15 cellular contexts compared by ENCODE assay signal in genomic region chr12:34404377-34405285, GRCh38.
DNase-seq lines count a peak whose midpoint lies in the region; TF ChIP-seq lines count a peak whose summit lies in the region.
"Had no signal": no experiment of that assay in that cellular context is flagged by ENCODE, and none has a peak within 500 bp of the region (broad histone marks: within the 10 kb centered on the region; RNA-seq: fewer than 3 reads in every experiment).

No MANE protein-coding gene starts in this region.

- no TSS peak for BruUV-seq in Calu3 (replicated peaks; lab: Mats Ljungman, UMichigan)

- peaks cover 21% of the 10 kb centered on the region for H3K9me3 Mint-ChIP-seq in Calu3 (ENCODE audit: low read depth, unreplicated experiment)

- H3K4me3 Mint-ChIP-seq in Calu3 (ENCODE audit: low read depth, unreplicated experiment), result no peak overlapping the region
- H3K4me3 Mint-ChIP-seq: HFFc6; T-helper 1 cell treated with Interleukin-12 subunit alpha and Interleukin-12 subunit beta and Interleukin-4 antibody, amounts not matched to agents 30 μg/mL and 1 μg/mL, for 36 hours had no signal

- TF ChIP-seq CTCF in Calu3 (IDR thresholded peaks at IDR 0.05; ENCODE audit: unreplicated experiment), result no peak

- H3K27me3 Mint-ChIP-seq in Calu3 (ENCODE audit: unreplicated experiment), result no peaks in the 10 kb centered on the region

- peaks cover 5% of the 10 kb centered on the region for H3K36me3 Mint-ChIP-seq in Calu3 (ENCODE audit: insufficient read depth, unreplicated experiment)

- intact Hi-C loops in Calu3 (cut with micrococcal nuclease; ENCODE audit: unreplicated experiment), result no loop called here

- CTCF ChIA-PET in Calu3 (lab: Charles Lee), result no interaction called here

- H3K27ac Mint-ChIP-seq in Calu3 (ENCODE audit: unreplicated experiment), result no peak overlapping the region
- H3K27ac Mint-ChIP-seq: HFFc6; T-helper 1 cell treated with Interleukin-12 subunit alpha and Interleukin-12 subunit beta and Interleukin-4 antibody, amounts not matched to agents 30 μg/mL and 1 μg/mL, for 36 hours had no signal

- H3K4me1 Mint-ChIP-seq in Calu3 (ENCODE audit: low read depth, unreplicated experiment), result no peaks in the 10 kb centered on the region

- DNase-seq in activated CD4-positive, CD25-positive, alpha-beta regulatory T cell treated with anti-CD3 and anti-CD28 coated beads, Interleukin-2, amount 50 U/mL, for 72 hours, result peak; percentile 23
- DNase-seq in activated CD4-positive, CD25-positive, alpha-beta regulatory T cell (lab: John Stamatoyannopoulos, UW), result no peak
- DNase-seq in activated CD8-positive, alpha-beta memory T cell treated with anti-CD3 and anti-CD28 coated beads, Interleukin-2, amount 50 U/mL, for 48 hours, result peak; percentile 12
- DNase-seq in islet precursor cell (peak; percentile 31), Calu3 (no peak), NCI-H1930 (lab: John Stamatoyannopoulos, UW) (no peak), NCI-H1105 treated with DMSO at 0.1 percent for 48 hours (lab: John Stamatoyannopoulos, UW) (no peak)
- peak; percentile 5 for DNase-seq in stimulated activated CD8-positive, alpha-beta memory T cell treated with anti-CD3 and anti-CD28 coated beads, Interleukin-4, amount 100 ng/mL, for 48 hours
- DNase-seq: 8988T; erythroblast; HFFc6; Kasumi-1; PC-3; stimulated activated CD4-positive, alpha-beta T cell treated with anti-CD3 and anti-CD28 coated beads, Interleukin-1b, Interleukin-23, amount 100 ng/mL, for 48 hours had no signal

Comparison
In these comparisons a context has a peak if more than half of its experiments do, and no peak if none do; other contexts are left out.
1. DNase-seq: peak in activated CD4-positive, CD25-positive, alpha-beta regulatory T cell treated with anti-CD3 and anti-CD28 coated beads, Interleukin-2, amount 50 U/mL, for 72 hours (single experiment), activated CD8-positive, alpha-beta memory T cell treated with anti-CD3 and anti-CD28 coated beads, Interleukin-2, amount 50 U/mL, for 48 hours (single experiment), islet precursor cell (single experiment) and stimulated activated CD8-positive, alpha-beta memory T cell treated with anti-CD3 and anti-CD28 coated beads, Interleukin-4, amount 100 ng/mL, for 48 hours (single experiment); none in activated CD4-positive, CD25-positive, alpha-beta regulatory T cell (0 of 4), Calu3 (single experiment), NCI-H1930 (0 of 2) and NCI-H1105 treated with DMSO at 0.1 percent for 48 hours (single experiment).